In genomic region chr3:51999861-52000260, GRCh38 we compare ENCODE assay signal across 22 cellular contexts.
"Had no signal": no experiment of that assay in that cellular context is flagged by ENCODE, and none has a peak within 500 bp of the region (broad histone marks: within the 10 kb centered on the region; RNA-seq: fewer than 3 reads in every experiment).

No MANE protein-coding gene starts in this region.

- DNase-seq: activated CD4-positive, alpha-beta T cell treated with anti-CD3 and anti-CD28 coated beads for 4 hours; activated CD4-positive, alpha-beta T cell treated with anti-CD3 and anti-CD28 coated beads, Interleukin-2, amount 50 U/mL, for 4 hours; activated CD8-positive, alpha-beta memory T cell treated with anti-CD3 and anti-CD28 coated beads for 24 hours; activated gamma-delta T cell; activated naive CD4-positive, alpha-beta T cell treated with anti-CD3 and anti-CD28 coated beads, Interleukin-2, amount 10 ng/mL, durations not matched to agents 7 days and 5 days; activated naive CD8-positive, alpha-beta T cell treated with anti-CD3 and anti-CD28 coated beads, Interleukin-2, amount 10 ng/mL, durations not matched to agents 7 days and 5 days; dermis blood vessel endothelial cell; effector CD4-positive, alpha-beta T cell; esophagus squamous epithelium; foreskin melanocyte; heart right ventricle; midbrain; natural killer cell; ovary; stimulated activated CD4-positive, alpha-beta T cell treated with anti-CD3 and anti-CD28 coated beads, Interleukin-15, amount 100 ng/mL, for 24 hours; stimulated activated CD4-positive, alpha-beta T cell treated with anti-CD3 and anti-CD28 coated beads, Interleukin-2, amount 100 ng/mL, for 24 hours; stimulated activated naive CD4-positive, alpha-beta T cell; T-helper 17 cell; tibial artery had no signal

- H3K9me3 ChIP-seq: esophagus squamous epithelium, heart right ventricle, ovary, suprapubic skin, tibial artery had no signal

- ATAC-seq: heart right ventricle, natural killer cell, sciatic nerve, T-helper 17 cell had no signal

- H3K27ac ChIP-seq: esophagus squamous epithelium, heart right ventricle, ovary, suprapubic skin, tibial artery had no signal

- H3K4me2 ChIP-seq: smooth muscle cell had no signal

- H3K36me3 ChIP-seq: ovary had no signal

- H3K27me3 ChIP-seq: heart right ventricle, ovary, suprapubic skin had no signal

- H3K4me3 ChIP-seq: esophagus squamous epithelium, heart right ventricle, ovary, smooth muscle cell, suprapubic skin, tibial artery had no signal
